9 cellular contexts compared by ENCODE assay signal in the genomic region with DNA sequence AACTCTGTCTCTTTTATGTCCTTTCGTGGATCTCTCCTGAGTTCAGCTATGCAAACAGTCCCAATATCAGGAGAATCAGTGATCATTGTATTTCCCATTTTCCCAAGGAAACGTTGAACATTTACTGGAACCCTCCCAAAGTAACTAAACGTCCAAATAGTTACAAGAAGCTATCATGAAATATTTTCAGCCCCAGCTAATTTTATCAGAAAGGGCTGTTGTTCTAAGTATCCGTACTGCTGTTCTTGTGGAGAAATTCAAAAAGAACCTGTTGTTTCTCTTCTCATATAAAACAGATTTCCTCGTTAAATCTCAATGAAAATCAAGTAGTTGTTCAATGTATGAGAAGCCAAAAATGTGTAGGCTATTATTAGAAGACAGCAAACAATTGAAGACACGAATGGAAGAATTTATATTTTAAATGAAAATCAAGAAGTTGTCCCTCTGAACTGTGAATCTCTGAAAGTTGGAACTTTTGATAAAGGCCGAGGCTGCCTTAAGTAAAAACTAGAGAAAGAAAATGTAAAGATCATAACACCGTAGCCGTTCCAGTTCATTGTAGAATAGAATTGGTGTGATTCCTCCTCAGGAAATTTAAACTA.
DNase-seq lines count a peak whose midpoint lies in the region; ATAC-seq, FAIRE-seq and TF ChIP-seq lines count a peak whose summit lies in the region.
"Had no signal": no experiment of that assay in that cellular context is flagged by ENCODE, and none has a peak within 500 bp of the region (broad histone marks: within the 10 kb centered on the region; RNA-seq: fewer than 3 reads in every experiment).

No MANE protein-coding gene starts in this region.

- H3K36me3 Mint-ChIP-seq in activated T-cell treated with anti-CD3 and anti-CD28 coated beads, Interleukin-2, amount 50 U/mL, for 24 hours (ENCODE audit: low read depth): peaks cover 36% of the 10 kb centered on the region
- H3K36me3 Mint-ChIP-seq in astrocyte (ENCODE audit: low read depth, unreplicated experiment): peaks cover 9% of the 10 kb centered on the region

- intact Hi-C loops in tibial artery (cut with DNase I; ENCODE audit: low total_unique reads) (no loop called here), sciatic nerve (cut with DNase I) (no loop called here)

- 10% methylated on average over 9 of the region's 9 CpGs for WGBS in liver

- H3K27me3 ChIP-seq in astrocyte (ENCODE audit: insufficient read depth, low read length) (no peaks in the 10 kb centered on the region), liver (ENCODE audit: control insufficient read depth in 4 of 4, insufficient read depth in 4 of 4, low read length in 3 of 4) (no peaks in the 10 kb centered on the region), tibial artery (no peaks in the 10 kb centered on the region)

- H3K4me3 ChIP-seq in astrocyte (ENCODE audit: insufficient read depth, low read depth, low read length) (peak overlapping the region; percentile 93), liver (ENCODE audit: low read depth in 1 of 3, low read length in 3 of 3) (peak overlapping the region in 2 of 3 donors; percentile 29 to 43), tibial artery (peak overlapping the region; percentile 63 to 65)

- H3K4me1 ChIP-seq in astrocyte (ENCODE audit: insufficient read depth, low read length) (peaks cover 5% of the 10 kb centered on the region), liver (ENCODE audit: control insufficient read depth in 4 of 4, insufficient read depth in 4 of 4, low read length in 3 of 4) (peaks cover 3 to 37% (median 11%) of the 10 kb centered on the region in 4 donors), tibial artery (peaks cover 0 to 36% (median 5%) of the 10 kb centered on the region in 4 donors)

- no peaks in the 10 kb centered on the region for H3K9me3 Mint-ChIP-seq in activated T-cell treated with anti-CD3 and anti-CD28 coated beads, Interleukin-2, amount 50 U/mL, for 24 hours
- peaks cover 1% of the 10 kb centered on the region for H3K9me3 Mint-ChIP-seq in astrocyte (ENCODE audit: unreplicated experiment)

- TF ChIP-seq RAD21 in liver (IDR thresholded peaks at IDR 0.05): no peak

- no peaks in the 10 kb centered on the region for H3K27me3 Mint-ChIP-seq in activated T-cell treated with anti-CD3 and anti-CD28 coated beads, Interleukin-2, amount 50 U/mL, for 24 hours
- no peaks in the 10 kb centered on the region for H3K27me3 Mint-ChIP-seq in astrocyte (ENCODE audit: low read depth, unreplicated experiment)

- H3K9me3 ChIP-seq in astrocyte (ENCODE audit: insufficient read depth, low read depth, low read length) (no peaks in the 10 kb centered on the region), liver (ENCODE audit: control insufficient read depth in 4 of 4, low read length in 3 of 4) (no peaks in the 10 kb centered on the region), tibial artery (no peaks in the 10 kb centered on the region)

- H3K36me3 ChIP-seq in astrocyte (ENCODE audit: insufficient read depth, low read length): no peaks in the 10 kb centered on the region
- H3K36me3 ChIP-seq in liver (ENCODE audit: control insufficient read depth in 4 of 4, insufficient read depth in 3 of 4, low read depth in 1 of 4, low read length in 3 of 4): no peaks in the 10 kb centered on the region
- H3K36me3 ChIP-seq in tibial artery: no peaks in the 10 kb centered on the region

- ATAC-seq in sciatic nerve: no peak
- no peak for ATAC-seq in HG02938 (IDR thresholded peaks at IDR 0.05; ENCODE audit: unreplicated experiment)
- ATAC-seq in GM21717 (IDR thresholded peaks at IDR 0.05; ENCODE audit: unreplicated experiment): no peak

- H3K9ac ChIP-seq in astrocyte (ENCODE audit: low read length) (peak overlapping the region; percentile 97), liver (ENCODE audit: low read depth in 1 of 2, low read length in 2 of 2) (peak overlapping the region; percentile 60 to 96)

- peak overlapping the region; percentile 98 for H3K27ac Mint-ChIP-seq in activated T-cell treated with anti-CD3 and anti-CD28 coated beads, Interleukin-2, amount 50 U/mL, for 24 hours
- peak overlapping the region; percentile 79 for H3K27ac Mint-ChIP-seq in astrocyte (ENCODE audit: unreplicated experiment)

- peak overlapping the region; percentile 96 for H3K4me3 Mint-ChIP-seq in activated T-cell treated with anti-CD3 and anti-CD28 coated beads, Interleukin-2, amount 50 U/mL, for 24 hours
- peak overlapping the region; percentile 99 for H3K4me3 Mint-ChIP-seq in astrocyte (ENCODE audit: unreplicated experiment)

- peaks cover 38% of the 10 kb centered on the region for H3K4me1 Mint-ChIP-seq in activated T-cell treated with anti-CD3 and anti-CD28 coated beads, Interleukin-2, amount 50 U/mL, for 24 hours (ENCODE audit: low read depth)
- H3K4me1 Mint-ChIP-seq in astrocyte (ENCODE audit: low read depth, unreplicated experiment): peaks cover 18% of the 10 kb centered on the region

- TF ChIP-seq CTCF in astrocyte (IDR thresholded peaks at IDR 0.05; ENCODE audit: insufficient read depth, low read depth, low read length): no peak
- TF ChIP-seq CTCF in liver (IDR thresholded peaks at IDR 0.05; ENCODE audit: low read depth, low read length, missing input control): no peak
- TF ChIP-seq CTCF in tibial artery (IDR thresholded peaks at IDR 0.05): no peak

- DNase-seq in activated T-cell treated with anti-CD3 and anti-CD28 coated beads, Interleukin-2, amount 50 U/mL, for 24 hours: no peak
- no peak for DNase-seq in activated T-cell treated with anti-CD3 and anti-CD28 coated beads, Interleukin-2, amount 50 U/mL, for 48 hours
- no peak for DNase-seq in astrocyte (ENCODE audit: low read depth)
- no peak for DNase-seq in tibial artery
- no peak for DNase-seq in sciatic nerve (ENCODE audit: low spot score)
- DNase-seq: DMS79 treated with DMSO at 0.1 percent for 48 hours had no signal

- peaks cover 31% of the 10 kb centered on the region for H4K20me1 ChIP-seq in astrocyte (ENCODE audit: insufficient read depth, low read length)

- no peak for FAIRE-seq in astrocyte (lab: Jason Lieb, UNC)

- H2AFZ ChIP-seq in astrocyte (ENCODE audit: low read depth, low read length): peak overlapping the region; percentile 11

- peak overlapping the region; percentile 90 for H3K27ac ChIP-seq in astrocyte (ENCODE audit: low read depth, low read length)
- peak overlapping the region; percentile 65 to 81 for H3K27ac ChIP-seq in liver (ENCODE audit: low read depth in 1 of 2, low read length in 2 of 2)
- peak overlapping the region; percentile 84 to 90 for H3K27ac ChIP-seq in tibial artery

- peaks cover 33% of the 10 kb centered on the region for H3K79me2 ChIP-seq in astrocyte (ENCODE audit: insufficient read depth, low read length)

- H3K4me2 ChIP-seq in astrocyte (ENCODE audit: low read length): peak overlapping the region; percentile 86

TF ChIP-seq in liver, 16 proteins besides CTCF, POLR2A, EP300 and RAD21:
- no peak for TF ChIP-seq GABPA (IDR thresholded peaks at IDR 0.05 in 1 of 2, conservative IDR thresholded peaks at IDR 0.05 in 1 of 2)
- TF ChIP-seq EGR1 (IDR thresholded peaks at IDR 0.05; ENCODE audit: low read depth in 2 of 2): no peak
- TF ChIP-seq, protein P1, sequence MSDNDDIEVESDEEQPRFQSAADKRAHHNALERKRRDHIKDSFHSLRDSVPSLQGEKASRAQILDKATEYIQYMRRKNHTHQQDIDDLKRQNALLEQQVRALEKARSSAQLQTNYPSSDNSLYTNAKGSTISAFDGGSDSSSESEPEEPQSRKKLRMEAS (IDR thresholded peaks at IDR 0.05): no peak
- TF ChIP-seq TAF1 (conservative IDR thresholded peaks at IDR 0.05): no peak
- TF ChIP-seq RXRA (IDR thresholded peaks at IDR 0.05): no peak
TF ChIP-seq in liver: peak in this region for 0.

Comparison
In these comparisons a context has a peak if more than half of its experiments do, and no peak if none do; other contexts are left out.
1. H3K4me3 ChIP-seq: peak in every context shown above with its lines; median percentile 93 in astrocyte; 64 in tibial artery; 36 in liver.